Comparison of ENCODE assay signal across 3 cellular contexts in the genomic region with DNA sequence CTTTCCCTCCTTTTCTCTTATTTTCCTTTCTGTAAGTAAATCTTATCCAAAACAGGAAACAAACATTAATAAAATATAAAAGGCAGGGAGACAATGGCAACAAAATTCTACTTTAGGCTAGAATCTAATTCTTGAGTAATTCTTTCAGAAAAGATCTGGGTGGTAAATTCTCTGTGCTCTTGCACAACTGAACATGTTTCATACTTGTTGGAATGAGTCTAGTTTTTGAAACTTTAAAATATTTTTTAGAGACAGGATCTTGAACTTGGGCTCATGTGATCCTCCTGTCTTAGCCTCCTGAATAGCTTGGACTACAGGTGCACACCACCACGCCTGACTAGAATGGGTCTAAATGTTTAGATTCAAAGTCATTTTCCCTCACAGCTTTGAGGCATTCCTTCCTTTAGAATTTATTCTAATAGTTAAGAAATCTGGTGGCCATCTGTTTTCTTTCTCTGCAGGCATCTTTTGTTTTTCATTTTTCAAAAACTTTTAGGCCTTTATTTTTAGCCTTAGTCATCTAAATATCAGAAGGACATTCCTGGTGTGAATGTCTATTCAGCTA.
TF ChIP-seq lines count a peak whose summit lies in the region.

No MANE protein-coding gene starts in this region.

TF ChIP-seq in SK-N-SH, 30 proteins besides CTCF, POLR2A, EP300 and RAD21:
- TF ChIP-seq FOXM1 (IDR thresholded peaks at IDR 0.05; ENCODE audit: low read depth), result no peak
- no peak for TF ChIP-seq EZH2phosphoT487 (IDR thresholded peaks at IDR 0.05; ENCODE audit: borderline replicate concordance, low read depth)
- TF ChIP-seq RXRA (IDR thresholded peaks at IDR 0.05; ENCODE audit: borderline replicate concordance, low read depth), result no peak
- peak; percentile 47; the same call in 1 of the 2 replicates for TF ChIP-seq TCF12 (IDR thresholded peaks at IDR 0.05)
- no peak for TF ChIP-seq MEF2A (IDR thresholded peaks at IDR 0.05; ENCODE audit: borderline replicate concordance, low read depth)

TF ChIP-seq in SK-N-SH treated with all-trans-retinoic acid at 6 μM for 48 hours, 23 proteins besides CTCF, POLR2A, EP300 and RAD21:
- TF ChIP-seq ZNF565 (CRISPR knock-in tag; conservative IDR thresholded peaks at IDR 0.05; ENCODE audit: low read depth) (no peak), ZNF8 (CRISPR knock-in tag; IDR thresholded peaks at IDR 0.05) (no peak), TOX (CRISPR knock-in tag; IDR thresholded peaks at IDR 0.05; ENCODE audit: borderline replicate concordance) (no peak), ZC3H10 (CRISPR knock-in tag; IDR thresholded peaks at IDR 0.05) (no peak), ZFP3 (CRISPR knock-in tag; IDR thresholded peaks at IDR 0.05) (no peak), SNAI2 (CRISPR knock-in tag; IDR thresholded peaks at IDR 0.05) (no peak), ARNTL (CRISPR knock-in tag; IDR thresholded peaks at IDR 0.05; ENCODE audit: borderline replicate concordance, low read depth) (no peak), ESRRG (CRISPR knock-in tag; IDR thresholded peaks at IDR 0.05) (no peak)
- TF ChIP-seq, protein P1, sequence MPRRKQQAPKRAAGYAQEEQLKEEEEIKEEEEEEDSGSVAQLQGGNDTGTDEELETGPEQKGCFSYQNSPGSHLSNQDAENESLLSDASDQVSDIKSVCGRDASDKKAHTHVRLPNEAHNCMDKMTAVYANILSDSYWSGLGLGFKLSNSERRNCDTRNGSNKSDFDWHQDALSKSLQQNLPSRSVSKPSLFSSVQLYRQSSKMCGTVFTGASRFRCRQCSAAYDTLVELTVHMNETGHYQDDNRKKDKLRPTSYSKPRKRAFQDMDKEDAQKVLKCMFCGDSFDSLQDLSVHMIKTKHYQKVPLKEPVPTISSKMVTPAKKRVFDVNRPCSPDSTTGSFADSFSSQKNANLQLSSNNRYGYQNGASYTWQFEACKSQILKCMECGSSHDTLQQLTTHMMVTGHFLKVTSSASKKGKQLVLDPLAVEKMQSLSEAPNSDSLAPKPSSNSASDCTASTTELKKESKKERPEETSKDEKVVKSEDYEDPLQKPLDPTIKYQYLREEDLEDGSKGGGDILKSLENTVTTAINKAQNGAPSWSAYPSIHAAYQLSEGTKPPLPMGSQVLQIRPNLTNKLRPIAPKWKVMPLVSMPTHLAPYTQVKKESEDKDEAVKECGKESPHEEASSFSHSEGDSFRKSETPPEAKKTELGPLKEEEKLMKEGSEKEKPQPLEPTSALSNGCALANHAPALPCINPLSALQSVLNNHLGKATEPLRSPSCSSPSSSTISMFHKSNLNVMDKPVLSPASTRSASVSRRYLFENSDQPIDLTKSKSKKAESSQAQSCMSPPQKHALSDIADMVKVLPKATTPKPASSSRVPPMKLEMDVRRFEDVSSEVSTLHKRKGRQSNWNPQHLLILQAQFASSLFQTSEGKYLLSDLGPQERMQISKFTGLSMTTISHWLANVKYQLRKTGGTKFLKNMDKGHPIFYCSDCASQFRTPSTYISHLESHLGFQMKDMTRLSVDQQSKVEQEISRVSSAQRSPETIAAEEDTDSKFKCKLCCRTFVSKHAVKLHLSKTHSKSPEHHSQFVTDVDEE (CRISPR knock-in tag; IDR thresholded peaks at IDR 0.05), result no peak
- TF ChIP-seq, protein P2, sequence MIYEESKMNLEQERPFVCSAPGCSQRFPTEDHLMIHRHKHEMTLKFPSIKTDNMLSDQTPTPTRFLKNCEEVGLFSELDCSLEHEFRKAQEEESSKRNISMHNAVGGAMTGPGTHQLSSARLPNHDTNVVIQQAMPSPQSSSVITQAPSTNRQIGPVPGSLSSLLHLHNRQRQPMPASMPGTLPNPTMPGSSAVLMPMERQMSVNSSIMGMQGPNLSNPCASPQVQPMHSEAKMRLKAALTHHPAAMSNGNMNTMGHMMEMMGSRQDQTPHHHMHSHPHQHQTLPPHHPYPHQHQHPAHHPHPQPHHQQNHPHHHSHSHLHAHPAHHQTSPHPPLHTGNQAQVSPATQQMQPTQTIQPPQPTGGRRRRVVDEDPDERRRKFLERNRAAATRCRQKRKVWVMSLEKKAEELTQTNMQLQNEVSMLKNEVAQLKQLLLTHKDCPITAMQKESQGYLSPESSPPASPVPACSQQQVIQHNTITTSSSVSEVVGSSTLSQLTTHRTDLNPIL (CRISPR knock-in tag; IDR thresholded peaks at IDR 0.05; ENCODE audit: low read depth), result no peak
- TF ChIP-seq, protein P3, sequence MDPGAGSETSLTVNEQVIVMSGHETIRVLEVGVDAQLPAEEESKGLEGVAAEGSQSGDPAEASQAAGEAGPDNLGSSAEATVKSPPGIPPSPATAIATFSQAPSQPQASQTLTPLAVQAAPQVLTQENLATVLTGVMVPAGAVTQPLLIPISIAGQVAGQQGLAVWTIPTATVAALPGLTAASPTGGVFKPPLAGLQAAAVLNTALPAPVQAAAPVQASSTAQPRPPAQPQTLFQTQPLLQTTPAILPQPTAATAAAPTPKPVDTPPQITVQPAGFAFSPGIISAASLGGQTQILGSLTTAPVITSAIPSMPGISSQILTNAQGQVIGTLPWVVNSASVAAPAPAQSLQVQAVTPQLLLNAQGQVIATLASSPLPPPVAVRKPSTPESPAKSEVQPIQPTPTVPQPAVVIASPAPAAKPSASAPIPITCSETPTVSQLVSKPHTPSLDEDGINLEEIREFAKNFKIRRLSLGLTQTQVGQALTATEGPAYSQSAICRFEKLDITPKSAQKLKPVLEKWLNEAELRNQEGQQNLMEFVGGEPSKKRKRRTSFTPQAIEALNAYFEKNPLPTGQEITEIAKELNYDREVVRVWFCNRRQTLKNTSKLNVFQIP (CRISPR knock-in tag; IDR thresholded peaks at IDR 0.05; ENCODE audit: borderline replicate concordance, low read depth), result no peak
- TF ChIP-seq, protein P4, sequence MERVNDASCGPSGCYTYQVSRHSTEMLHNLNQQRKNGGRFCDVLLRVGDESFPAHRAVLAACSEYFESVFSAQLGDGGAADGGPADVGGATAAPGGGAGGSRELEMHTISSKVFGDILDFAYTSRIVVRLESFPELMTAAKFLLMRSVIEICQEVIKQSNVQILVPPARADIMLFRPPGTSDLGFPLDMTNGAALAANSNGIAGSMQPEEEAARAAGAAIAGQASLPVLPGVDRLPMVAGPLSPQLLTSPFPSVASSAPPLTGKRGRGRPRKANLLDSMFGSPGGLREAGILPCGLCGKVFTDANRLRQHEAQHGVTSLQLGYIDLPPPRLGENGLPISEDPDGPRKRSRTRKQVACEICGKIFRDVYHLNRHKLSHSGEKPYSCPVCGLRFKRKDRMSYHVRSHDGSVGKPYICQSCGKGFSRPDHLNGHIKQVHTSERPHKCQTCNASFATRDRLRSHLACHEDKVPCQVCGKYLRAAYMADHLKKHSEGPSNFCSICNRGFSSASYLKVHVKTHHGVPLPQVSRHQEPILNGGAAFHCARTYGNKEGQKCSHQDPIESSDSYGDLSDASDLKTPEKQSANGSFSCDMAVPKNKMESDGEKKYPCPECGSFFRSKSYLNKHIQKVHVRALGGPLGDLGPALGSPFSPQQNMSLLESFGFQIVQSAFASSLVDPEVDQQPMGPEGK (CRISPR knock-in tag; IDR thresholded peaks at IDR 0.05; ENCODE audit: borderline replicate concordance), result no peak

TF ChIP-seq in GM23338, 12 proteins besides CTCF, POLR2A, EP300 and RAD21:
- TF ChIP-seq POLR2AphosphoS5 (IDR thresholded peaks at IDR 0.05; ENCODE audit: low read depth), result no peak
- TF ChIP-seq JUNB (IDR thresholded peaks at IDR 0.05; ENCODE audit: unreplicated experiment), result no peak
- TF ChIP-seq, protein P5, sequence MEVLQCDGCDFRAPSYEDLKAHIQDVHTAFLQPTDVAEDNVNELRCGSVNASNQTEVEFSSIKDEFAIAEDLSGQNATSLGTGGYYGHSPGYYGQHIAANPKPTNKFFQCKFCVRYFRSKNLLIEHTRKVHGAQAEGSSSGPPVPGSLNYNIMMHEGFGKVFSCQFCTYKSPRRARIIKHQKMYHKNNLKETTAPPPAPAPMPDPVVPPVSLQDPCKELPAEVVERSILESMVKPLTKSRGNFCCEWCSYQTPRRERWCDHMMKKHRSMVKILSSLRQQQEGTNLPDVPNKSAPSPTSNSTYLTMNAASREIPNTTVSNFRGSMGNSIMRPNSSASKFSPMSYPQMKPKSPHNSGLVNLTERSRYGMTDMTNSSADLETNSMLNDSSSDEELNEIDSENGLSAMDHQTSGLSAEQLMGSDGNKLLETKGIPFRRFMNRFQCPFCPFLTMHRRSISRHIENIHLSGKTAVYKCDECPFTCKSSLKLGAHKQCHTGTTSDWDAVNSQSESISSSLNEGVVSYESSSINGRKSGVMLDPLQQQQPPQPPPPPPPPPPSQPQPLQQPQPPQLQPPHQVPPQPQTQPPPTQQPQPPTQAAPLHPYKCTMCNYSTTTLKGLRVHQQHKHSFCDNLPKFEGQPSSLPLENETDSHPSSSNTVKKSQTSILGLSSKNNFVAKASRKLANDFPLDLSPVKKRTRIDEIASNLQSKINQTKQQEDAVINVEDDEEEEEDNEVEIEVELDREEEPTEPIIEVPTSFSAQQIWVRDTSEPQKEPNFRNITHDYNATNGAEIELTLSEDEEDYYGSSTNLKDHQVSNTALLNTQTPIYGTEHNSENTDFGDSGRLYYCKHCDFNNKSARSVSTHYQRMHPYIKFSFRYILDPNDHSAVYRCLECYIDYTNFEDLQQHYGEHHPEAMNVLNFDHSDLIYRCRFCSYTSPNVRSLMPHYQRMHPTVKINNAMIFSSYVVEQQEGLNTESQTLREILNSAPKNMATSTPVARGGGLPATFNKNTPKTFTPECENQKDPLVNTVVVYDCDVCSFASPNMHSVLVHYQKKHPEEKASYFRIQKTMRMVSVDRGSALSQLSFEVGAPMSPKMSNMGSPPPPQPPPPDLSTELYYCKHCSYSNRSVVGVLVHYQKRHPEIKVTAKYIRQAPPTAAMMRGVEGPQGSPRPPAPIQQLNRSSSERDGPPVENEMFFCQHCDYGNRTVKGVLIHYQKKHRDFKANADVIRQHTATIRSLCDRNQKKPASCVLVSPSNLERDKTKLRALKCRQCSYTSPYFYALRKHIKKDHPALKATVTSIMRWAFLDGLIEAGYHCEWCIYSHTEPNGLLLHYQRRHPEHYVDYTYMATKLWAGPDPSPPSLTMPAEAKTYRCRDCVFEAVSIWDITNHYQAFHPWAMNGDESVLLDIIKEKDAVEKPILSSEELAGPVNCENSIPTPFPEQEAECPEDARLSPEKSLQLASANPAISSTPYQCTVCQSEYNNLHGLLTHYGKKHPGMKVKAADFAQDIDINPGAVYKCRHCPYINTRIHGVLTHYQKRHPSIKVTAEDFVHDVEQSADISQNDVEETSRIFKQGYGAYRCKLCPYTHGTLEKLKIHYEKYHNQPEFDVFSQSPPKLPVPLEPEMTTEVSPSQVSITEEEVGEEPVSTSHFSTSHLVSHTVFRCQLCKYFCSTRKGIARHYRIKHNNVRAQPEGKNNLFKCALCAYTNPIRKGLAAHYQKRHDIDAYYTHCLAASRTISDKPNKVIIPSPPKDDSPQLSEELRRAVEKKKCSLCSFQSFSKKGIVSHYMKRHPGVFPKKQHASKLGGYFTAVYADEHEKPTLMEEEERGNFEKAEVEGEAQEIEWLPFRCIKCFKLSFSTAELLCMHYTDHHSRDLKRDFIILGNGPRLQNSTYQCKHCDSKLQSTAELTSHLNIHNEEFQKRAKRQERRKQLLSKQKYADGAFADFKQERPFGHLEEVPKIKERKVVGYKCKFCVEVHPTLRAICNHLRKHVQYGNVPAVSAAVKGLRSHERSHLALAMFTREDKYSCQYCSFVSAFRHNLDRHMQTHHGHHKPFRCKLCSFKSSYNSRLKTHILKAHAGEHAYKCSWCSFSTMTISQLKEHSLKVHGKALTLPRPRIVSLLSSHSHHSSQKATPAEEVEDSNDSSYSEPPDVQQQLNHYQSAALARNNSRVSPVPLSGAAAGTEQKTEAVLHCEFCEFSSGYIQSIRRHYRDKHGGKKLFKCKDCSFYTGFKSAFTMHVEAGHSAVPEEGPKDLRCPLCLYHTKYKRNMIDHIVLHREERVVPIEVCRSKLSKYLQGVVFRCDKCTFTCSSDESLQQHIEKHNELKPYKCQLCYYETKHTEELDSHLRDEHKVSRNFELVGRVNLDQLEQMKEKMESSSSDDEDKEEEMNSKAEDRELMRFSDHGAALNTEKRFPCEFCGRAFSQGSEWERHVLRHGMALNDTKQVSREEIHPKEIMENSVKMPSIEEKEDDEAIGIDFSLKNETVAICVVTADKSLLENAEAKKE (CRISPR knock-in tag; IDR thresholded peaks at IDR 0.05), result no peak
